In genomic region chr17:21354796-21355385, GRCh38 we compare ENCODE assay signal across 24 cellular contexts. TPM values are rescaled to one million over a fixed set of nuclear protein-coding genes. Genes with fewer than 3 reads are reported as not detected.
"Had no signal": no experiment of that assay in that cellular context is flagged by ENCODE, and none has a peak within 500 bp of the region (broad histone marks: within the 10 kb centered on the region; RNA-seq: fewer than 3 reads in every experiment).

No MANE protein-coding gene starts in this region.

- H3K27ac Mint-ChIP-seq: activated CD8-positive, alpha-beta T cell treated with anti-CD3 and anti-CD28 coated beads for 36 hours; activated naive CD4-positive, alpha-beta T cell treated with anti-CD3 and anti-CD28 coated beads, Interleukin-2, amount 50 U/mL, for 24 hours; activated T-cell treated with anti-CD3 and anti-CD28 coated beads, Interleukin-2, amount 50 U/mL, for 72 hours; T-helper 1 cell treated with Interleukin-12 subunit alpha and Interleukin-12 subunit beta and Interleukin-4 antibody, amounts not matched to agents 30 μg/mL and 1 μg/mL, for 36 hours had no signal

- FAIRE-seq: bronchial epithelial cell had no signal

- DNase-seq: activated CD4-positive, alpha-beta T cell treated with anti-CD3 and anti-CD28 coated beads for 4 hours; activated CD8-positive, alpha-beta memory T cell treated with anti-CD3 and anti-CD28 coated beads, Interleukin-2, amount 50 U/mL, for 4 hours; activated CD8-positive, alpha-beta T cell treated with anti-CD3 and anti-CD28 coated beads for 36 hours; activated T-cell treated with anti-CD3 and anti-CD28 coated beads, Interleukin-2, amount 50 U/mL, for 72 hours; amniotic stem cell; body of pancreas; MM.1S; NCI-H1105; NCI-H1436; NCI-H1694 treated with DMSO at 0.1 percent for 48 hours; NCI-H2029 treated with DMSO at 0.1 percent for 48 hours; NCI-H345; NCI-H510A; NCI-H526 treated with DMSO at 0.1 percent for 48 hours; NCI-H82; NK-92 treated with Interleukin-12 subunit alpha and Interleukin-12 subunit beta, amount 100 ng/mL, for 24 hours; SHP77 treated with DMSO at 0.1 percent for 48 hours had no signal

- H3K4me3 ChIP-seq: ascending aorta, body of pancreas, Peyer's patch had no signal

- H3K36me3 ChIP-seq: ascending aorta, Peyer's patch had no signal

- H3K4me3 Mint-ChIP-seq: activated CD8-positive, alpha-beta T cell treated with anti-CD3 and anti-CD28 coated beads for 36 hours; activated naive CD4-positive, alpha-beta T cell treated with anti-CD3 and anti-CD28 coated beads, Interleukin-2, amount 50 U/mL, for 24 hours; activated T-cell treated with anti-CD3 and anti-CD28 coated beads, Interleukin-2, amount 50 U/mL, for 72 hours; T-helper 1 cell treated with Interleukin-12 subunit alpha and Interleukin-12 subunit beta and Interleukin-4 antibody, amounts not matched to agents 30 μg/mL and 1 μg/mL, for 36 hours had no signal

- H3K36me3 Mint-ChIP-seq: activated naive CD4-positive, alpha-beta T cell treated with anti-CD3 and anti-CD28 coated beads, Interleukin-2, amount 50 U/mL, for 24 hours had no signal

- H3K4me1 ChIP-seq: ascending aorta, body of pancreas, Peyer's patch had no signal

- H3K4me1 Mint-ChIP-seq: activated naive CD4-positive, alpha-beta T cell treated with anti-CD3 and anti-CD28 coated beads, Interleukin-2, amount 50 U/mL, for 24 hours had no signal

- ATAC-seq: activated CD4-positive, CD25-positive, alpha-beta regulatory T cell treated with anti-CD3 and anti-CD28 coated beads, Interleukin-2, amount 50 U/mL, for 24 hours; activated CD8-positive, alpha-beta T cell treated with anti-CD3 and anti-CD28 coated beads for 36 hours; activated T-cell treated with anti-CD3 and anti-CD28 coated beads, Interleukin-2, amount 50 U/mL, for 72 hours; body of pancreas had no signal

- H3K9me3 Mint-ChIP-seq: activated naive CD4-positive, alpha-beta T cell treated with anti-CD3 and anti-CD28 coated beads, Interleukin-2, amount 50 U/mL, for 24 hours; activated T-cell treated with anti-CD3 and anti-CD28 coated beads, Interleukin-2, amount 50 U/mL, for 72 hours; T-helper 1 cell treated with Interleukin-12 subunit alpha and Interleukin-12 subunit beta and Interleukin-4 antibody, amounts not matched to agents 30 μg/mL and 1 μg/mL, for 36 hours had no signal

- H3K9me3 ChIP-seq: ascending aorta, body of pancreas, Peyer's patch had no signal

- H3K27me3 Mint-ChIP-seq: activated CD8-positive, alpha-beta T cell treated with anti-CD3 and anti-CD28 coated beads for 36 hours; activated naive CD4-positive, alpha-beta T cell treated with anti-CD3 and anti-CD28 coated beads, Interleukin-2, amount 50 U/mL, for 24 hours had no signal

- H3K27me3 ChIP-seq: ascending aorta, body of pancreas, Peyer's patch had no signal

- H3K27ac ChIP-seq: ascending aorta, body of pancreas, Peyer's patch, RWPE1 had no signal

RNA-seq across cellular contexts. Expression of gene KCNJ12, which starts 21.3 kb away (rescaled TPM):
- total RNA-seq: activated CD8-positive, alpha-beta T cell treated with anti-CD3 and anti-CD28 coated beads for 36 hours; activated T-cell treated with anti-CD3 and anti-CD28 coated beads, Interleukin-2, amount 50 U/mL, for 72 hours had no signal
